26 cellular contexts compared by ENCODE assay signal in the genomic region with DNA sequence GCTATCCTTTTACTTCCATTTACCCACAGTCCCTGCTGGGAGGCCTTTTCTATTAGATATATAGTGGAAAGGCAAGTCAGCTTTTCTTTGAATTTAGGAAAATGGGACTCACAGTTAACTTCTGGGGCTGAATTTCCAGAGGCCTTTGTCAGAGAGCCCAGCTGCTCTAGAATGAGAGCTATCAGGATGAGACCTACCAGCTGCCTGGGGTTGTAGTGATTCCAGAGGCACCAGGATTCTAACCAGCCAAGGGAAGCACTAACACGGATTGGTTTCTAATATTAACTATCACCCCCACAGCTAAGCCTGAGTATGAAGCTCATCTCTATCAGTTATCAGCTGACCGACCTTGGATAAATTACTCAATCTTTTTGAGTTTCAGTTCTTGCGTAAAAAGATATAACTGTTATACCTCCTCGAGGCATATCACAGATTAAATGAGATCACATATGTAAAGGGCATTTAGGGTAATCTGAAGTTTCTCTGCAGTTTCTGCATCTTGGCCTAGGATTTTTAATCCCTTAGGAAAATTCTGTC. TPM values are rescaled to one million over a fixed set of nuclear protein-coding genes. Genes with fewer than 3 reads are reported as not detected.
DNase-seq lines count a peak whose midpoint lies in the region; ATAC-seq and TF ChIP-seq lines count a peak whose summit lies in the region.
"Had no signal": no experiment of that assay in that cellular context is flagged by ENCODE, and none has a peak within 500 bp of the region (broad histone marks: within the 10 kb centered on the region; RNA-seq: fewer than 3 reads in every experiment).

No MANE protein-coding gene starts in this region.

- DNase-seq in HFFc6: no peak
- no peak for DNase-seq in stomach
- no peak for DNase-seq in globus pallidus (ENCODE audit: low spot score)
- no peak for DNase-seq in ecto neural progenitor cell (ENCODE audit: low spot score)
- no peak for DNase-seq in activated gamma-delta T cell (lab: John Stamatoyannopoulos, UW)
- DNase-seq: activated CD8-positive, alpha-beta T cell treated with anti-CD3 and anti-CD28 coated beads for 36 hours; BE2C; brain microvascular endothelial cell; DMS53; glutamatergic neuron; GM23248; KBM-7; mammary epithelial cell; MG63; naive thymus-derived CD4-positive, alpha-beta T cell; NCI-H1436 treated with DMSO at 0.1 percent for 48 hours; NCI-H510A treated with DMSO at 0.1 percent for 48 hours; NK-92 treated with Interleukin-12 subunit alpha and Interleukin-12 subunit beta, amount 100 ng/mL, for 24 hours; stimulated activated naive CD8-positive, alpha-beta T cell treated with anti-CD3 and anti-CD28 coated beads, Interleukin-15, Interleukin-2, amounts not matched to agents 100 U/mL and 50 U/mL, for 24 hours; T-cell had no signal

- H3K4me3 ChIP-seq in muscle layer of colon (ENCODE audit: low read depth in 1 of 2, low read length in 2 of 2): no peak overlapping the region
- H3K4me3 ChIP-seq in stomach: no peak overlapping the region
- H3K4me3 ChIP-seq: GM23248, MG63 had no signal

- no peaks in the 10 kb centered on the region for H3K9me3 Mint-ChIP-seq in HFFc6
- no peaks in the 10 kb centered on the region for H3K9me3 Mint-ChIP-seq in dendritic cell treated with granulocyte-macrophage colony-stimulating factor and Interleukin-4, amounts not matched to agents 40 ng/mL and 50 ng/mL, for 4 days

- H3K27me3 ChIP-seq in muscle layer of colon (ENCODE audit: control insufficient read depth in 1 of 2, insufficient read depth in 2 of 2, low read length in 2 of 2) (no peaks in the 10 kb centered on the region), stomach (no peaks in the 10 kb centered on the region)
- H3K27me3 ChIP-seq: BE2C, brain microvascular endothelial cell, MG63 had no signal

- H3K9me3 ChIP-seq in muscle layer of colon (ENCODE audit: low read length) (no peaks in the 10 kb centered on the region), stomach (no peaks in the 10 kb centered on the region)
- H3K9me3 ChIP-seq: BE2C, MG63 had no signal

- peak overlapping the region; percentile 65 for H3K27ac ChIP-seq in muscle layer of colon (ENCODE audit: low read depth, low read length)
- peak overlapping the region in 4 of 5 donors; percentile 45 to 77 (median 69) for H3K27ac ChIP-seq in stomach
- H3K27ac ChIP-seq: brain microvascular endothelial cell, GM23248 had no signal

- H3K36me3 ChIP-seq in muscle layer of colon (ENCODE audit: insufficient read depth, low read length): no peaks in the 10 kb centered on the region
- no peaks in the 10 kb centered on the region for H3K36me3 ChIP-seq in stomach
- H3K36me3 ChIP-seq: BE2C, brain microvascular endothelial cell, MG63 had no signal

- H3K27me3 Mint-ChIP-seq in HFFc6 (ENCODE audit: insufficient read depth): no peaks in the 10 kb centered on the region; the same call in 1 of the 2 replicates
- H3K27me3 Mint-ChIP-seq in dendritic cell treated with granulocyte-macrophage colony-stimulating factor and Interleukin-4, amounts not matched to agents 40 ng/mL and 50 ng/mL, for 4 days: peaks cover 2% of the 10 kb centered on the region
- H3K27me3 Mint-ChIP-seq: activated CD8-positive, alpha-beta T cell treated with anti-CD3 and anti-CD28 coated beads for 36 hours; naive thymus-derived CD4-positive, alpha-beta T cell; type B pancreatic cell had no signal

- no peak overlapping the region for H3K4me3 Mint-ChIP-seq in HFFc6
- H3K4me3 Mint-ChIP-seq in dendritic cell treated with granulocyte-macrophage colony-stimulating factor and Interleukin-4, amounts not matched to agents 40 ng/mL and 50 ng/mL, for 4 days: no peak overlapping the region
- H3K4me3 Mint-ChIP-seq: activated CD8-positive, alpha-beta T cell treated with anti-CD3 and anti-CD28 coated beads for 36 hours; naive thymus-derived CD4-positive, alpha-beta T cell; T-cell; type B pancreatic cell had no signal

- ATAC-seq in esophagus mucosa: no peak
- ATAC-seq: activated CD4-positive, CD25-positive, alpha-beta regulatory T cell treated with anti-CD3 and anti-CD28 coated beads, Interleukin-2, amount 50 U/mL, for 24 hours; activated CD8-positive, alpha-beta T cell treated with anti-CD3 and anti-CD28 coated beads for 36 hours; naive thymus-derived CD4-positive, alpha-beta T cell; Panc1; stimulated activated naive CD8-positive, alpha-beta T cell treated with anti-CD3 and anti-CD28 coated beads, Interleukin-15, Interleukin-2, amounts not matched to agents 100 U/mL and 50 U/mL, for 24 hours; T-cell had no signal

- WGBS in stomach, 5 donors: 60 to 76% (median 71%) methylated on average over 4 of the region's 4 CpGs

- H3K4me1 ChIP-seq in muscle layer of colon (ENCODE audit: insufficient read depth, low read length) (peaks cover 47% of the 10 kb centered on the region), stomach (peaks cover 0 to 44% (median 13%) of the 10 kb centered on the region in 4 donors)
- H3K4me1 ChIP-seq: BE2C had no signal

- no peak overlapping the region for H3K9ac ChIP-seq in muscle layer of colon (ENCODE audit: low read length)
- H3K9ac ChIP-seq: GM23248 had no signal

- no peak for TF ChIP-seq EP300 in stomach (IDR thresholded peaks at IDR 0.05)

- no peaks in the 10 kb centered on the region; the same call in 1 of the 2 replicates for H3K36me3 Mint-ChIP-seq in HFFc6 (ENCODE audit: low read depth)
- H3K36me3 Mint-ChIP-seq in dendritic cell treated with granulocyte-macrophage colony-stimulating factor and Interleukin-4, amounts not matched to agents 40 ng/mL and 50 ng/mL, for 4 days (ENCODE audit: low read depth): no peaks in the 10 kb centered on the region
- H3K36me3 Mint-ChIP-seq: type B pancreatic cell had no signal

- TF ChIP-seq POLR2A in stomach (IDR thresholded peaks at IDR 0.05): no peak

- TF ChIP-seq CTCF in HFFc6 (IDR thresholded peaks at IDR 0.05) (no peak), stomach (IDR thresholded peaks at IDR 0.05) (no peak)

- H3K27ac Mint-ChIP-seq in HFFc6: peak overlapping the region; percentile 58; the same call in 1 of the 2 replicates
- peak overlapping the region; percentile 28 for H3K27ac Mint-ChIP-seq in dendritic cell treated with granulocyte-macrophage colony-stimulating factor and Interleukin-4, amounts not matched to agents 40 ng/mL and 50 ng/mL, for 4 days
- H3K27ac Mint-ChIP-seq: activated CD8-positive, alpha-beta T cell treated with anti-CD3 and anti-CD28 coated beads for 36 hours; T-cell; type B pancreatic cell had no signal

- intact Hi-C loops in dendritic cell treated with granulocyte-macrophage colony-stimulating factor and Interleukin-4, amounts not matched to agents 40 ng/mL and 50 ng/mL, for 4 days (cut with micrococcal nuclease): no loop called here
- intact Hi-C loops in stomach (cut with DNase I; ENCODE audit: low total_unique reads): no loop called here

- H3K4me1 Mint-ChIP-seq in HFFc6 (ENCODE audit: low read depth): peaks cover 77% of the 10 kb centered on the region
- H3K4me1 Mint-ChIP-seq in dendritic cell treated with granulocyte-macrophage colony-stimulating factor and Interleukin-4, amounts not matched to agents 40 ng/mL and 50 ng/mL, for 4 days (ENCODE audit: low read depth): peaks cover 39% of the 10 kb centered on the region
- H3K4me1 Mint-ChIP-seq: T-cell had no signal

RNA-seq across cellular contexts. Expression of a gene that starts 56.6 kb away (rescaled TPM):
- total RNA-seq in HFFc6 (2021; fragmentation: NEBNext Ultra II Directional; extraction: Animal tissue kit (Norgen Biotek cat#: 25700)): 1,000 to 10,000 TPM; 1,066 to 1,726 (median 1,102) TPM
- 1,000 to 10,000 TPM in 1 of 5 donors, 100 to 1,000 TPM in 4; 300 to 1,007 (median 620) TPM for total RNA-seq in stomach
- 100 to 1,000 TPM; 146 to 179 (median 172) TPM for polyA plus RNA-seq in stomach
- total RNA-seq in esophagus mucosa: 46.1 TPM
